23 cellular contexts compared by ENCODE assay signal in the genomic region with DNA sequence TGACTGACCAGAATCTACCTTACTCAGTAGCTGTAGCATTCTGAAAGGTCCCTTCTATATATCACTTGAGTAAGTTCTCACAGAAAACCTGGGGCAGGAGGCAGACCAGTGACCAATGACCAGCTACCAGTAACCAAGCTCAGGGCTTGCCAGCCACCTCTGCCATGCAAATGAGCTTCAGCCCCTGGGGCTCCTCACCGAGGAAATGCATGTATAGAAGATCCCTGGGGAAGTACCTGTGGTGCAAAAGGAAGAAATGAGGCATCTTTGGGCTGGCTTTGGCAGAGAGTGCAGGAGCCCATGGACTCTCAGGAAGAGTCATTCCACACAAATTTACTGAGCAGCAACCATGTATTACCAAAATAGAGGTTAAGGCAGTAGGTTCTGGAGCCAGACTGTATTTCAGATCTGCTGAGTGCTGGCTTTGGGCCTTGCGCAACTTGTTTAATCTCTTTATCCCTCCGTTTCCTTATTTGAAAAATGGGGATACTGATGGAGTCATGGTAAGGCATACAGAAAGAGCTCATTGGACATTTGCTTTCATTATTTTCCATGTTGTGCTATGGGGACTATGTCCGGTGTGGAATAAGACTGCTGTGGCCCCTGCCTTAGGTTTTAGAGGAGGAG.
"Had no signal": no experiment of that assay in that cellular context is flagged by ENCODE, and none has a peak within 500 bp of the region (broad histone marks: within the 10 kb centered on the region; RNA-seq: fewer than 3 reads in every experiment).

No MANE protein-coding gene starts in this region.

- ATAC-seq: gastroesophageal sphincter; left cardiac atrium; naive thymus-derived CD4-positive, alpha-beta T cell; psoas muscle; sciatic nerve; stimulated activated memory B cell treated with anti-CD40 and anti-IgM and Interleukin-4, amounts not matched to agents 10 μg/mL and 1 μg/mL and 100 μg/mL, for 72 hours had no signal

- H3K27ac ChIP-seq: dorsolateral prefrontal cortex, esophagus muscularis mucosa, gastroesophageal sphincter, left ventricle myocardium inferior, neutrophil, psoas muscle, spleen had no signal

- H3K4me3 ChIP-seq: dorsolateral prefrontal cortex, esophagus muscularis mucosa, gastroesophageal sphincter, left ventricle myocardium inferior, lung, psoas muscle, spleen had no signal

- H3K36me3 ChIP-seq: esophagus muscularis mucosa, gastroesophageal sphincter, left ventricle myocardium inferior, neutrophil, spleen had no signal

- H3K4me1 ChIP-seq: esophagus muscularis mucosa, gastroesophageal sphincter, left ventricle myocardium inferior, psoas muscle, spleen had no signal

- H3K9me3 ChIP-seq: neutrophil, psoas muscle had no signal

- DNase-seq: cortex of kidney; dorsolateral prefrontal cortex; effector CD8-positive, alpha-beta T cell; glutamatergic neuron; kidney; left cardiac atrium; left ventricle myocardium inferior; mesendoderm; naive thymus-derived CD4-positive, alpha-beta T cell; nephron progenitor cell; psoas muscle; retina; spleen; stimulated activated CD4-positive, alpha-beta T cell treated with anti-CD3 and anti-CD28 coated beads, Interleukin-15, amount 100 ng/mL, for 24 hours; stimulated activated CD4-positive, alpha-beta T cell treated with anti-CD3 and anti-CD28 coated beads, Interleukin-1b, Interleukin-23, amount 100 ng/mL, for 48 hours; stimulated activated CD4-positive, alpha-beta T cell treated with anti-CD3 and anti-CD28 coated beads, Interleukin-4, amount 100 ng/mL, for 24 hours; trophoblast cell had no signal
